Comparison of ENCODE assay signal across 9 cellular contexts in the genomic region with DNA sequence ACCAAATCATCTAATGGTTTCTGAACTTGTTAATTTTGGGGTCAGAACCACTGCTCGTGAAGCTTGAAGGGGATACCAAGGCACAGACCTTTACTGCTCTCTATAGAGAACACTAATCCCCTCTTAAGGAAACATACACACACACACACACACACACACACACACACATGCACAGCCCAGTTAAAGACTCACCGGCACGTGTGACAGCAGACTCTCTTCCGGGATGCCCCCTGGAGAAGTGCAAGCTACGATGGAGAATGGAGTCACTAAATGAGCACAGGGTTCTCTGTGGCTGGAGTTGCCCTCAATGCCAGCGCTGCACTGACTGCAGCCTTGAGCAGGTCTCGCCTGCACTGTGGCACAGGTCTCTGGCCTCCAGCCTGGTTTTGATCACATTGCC.
"Had no signal": no experiment of that assay in that cellular context is flagged by ENCODE, and none has a peak within 500 bp of the region (broad histone marks: within the 10 kb centered on the region; RNA-seq: fewer than 3 reads in every experiment).

No MANE protein-coding gene starts in this region.

- H3K9ac ChIP-seq: GM23248 had no signal

- H3K4me1 ChIP-seq: HAP-1 had no signal

- H3K27ac Mint-ChIP-seq: HFFc6, IgD-negative memory B cell had no signal

- H2AFZ ChIP-seq: GM23248 had no signal

- H3K27ac ChIP-seq: GM23248 had no signal

- H3K36me3 Mint-ChIP-seq: IgD-negative memory B cell had no signal

- H3K4me3 ChIP-seq: GM23248, HAP-1 had no signal

- H3K9me3 ChIP-seq: HAP-1 had no signal

- H3K4me3 Mint-ChIP-seq: HFFc6, IgD-negative memory B cell had no signal

- ATAC-seq: HCT116 had no signal

- H3K27me3 Mint-ChIP-seq: IgD-negative memory B cell had no signal

- H3K4me1 Mint-ChIP-seq: IgD-negative memory B cell had no signal

- H3K36me3 ChIP-seq: HAP-1 had no signal

- DNase-seq: GM23248, GOT3, H7, HFFc6, KBM-7 had no signal

- FAIRE-seq: HTR-8/SVneo had no signal
